In the genomic region with DNA sequence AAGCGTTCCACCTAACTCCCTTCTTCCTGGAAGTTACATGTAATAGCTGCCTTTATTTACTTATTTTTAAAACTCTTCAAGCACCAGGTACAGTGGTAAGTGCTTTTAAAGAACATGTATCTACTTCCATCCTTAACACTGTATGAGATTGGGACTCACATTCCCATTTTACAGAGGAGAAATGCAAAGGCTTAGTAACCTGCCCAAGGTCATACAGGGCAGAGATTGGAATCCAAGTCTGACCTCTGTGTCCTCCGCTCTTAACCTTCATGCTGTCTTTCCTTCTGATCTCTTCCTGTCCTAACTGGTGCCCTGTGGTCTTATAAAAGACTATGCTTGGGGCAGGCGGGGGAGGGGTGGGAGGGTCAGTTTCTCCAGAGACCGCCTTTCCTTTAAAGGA, we compare ENCODE assay signal across 8 cellular contexts. TPM values are rescaled to one million over a fixed set of nuclear protein-coding genes. Genes with fewer than 3 reads are reported as not detected.
A peak's percentile ranks its signal among the peaks of the same experiment; 100 is the strongest.
DNase-seq lines count a peak whose midpoint lies in the region; ATAC-seq and TF ChIP-seq lines count a peak whose summit lies in the region.

No MANE protein-coding gene starts in this region.

- H3K23ac ChIP-seq in mesenchymal stem cell (ENCODE audit: low read length in 2 of 2), result no peak overlapping the region

- H3K9me3 ChIP-seq in body of pancreas, result no peaks in the 10 kb centered on the region
- no peaks in the 10 kb centered on the region for H3K9me3 ChIP-seq in mesenchymal stem cell (ENCODE audit: control insufficient read depth, low read length)

- peaks cover 3% of the 10 kb centered on the region for H3K36me3 Mint-ChIP-seq in activated naive CD4-positive, alpha-beta T cell treated with anti-CD3 and anti-CD28 coated beads for 36 hours (ENCODE audit: low read depth)
- no peaks in the 10 kb centered on the region for H3K36me3 Mint-ChIP-seq in type B pancreatic cell

- no peak for ATAC-seq in body of pancreas
- no peak for ATAC-seq in HG03571 (IDR thresholded peaks at IDR 0.05; ENCODE audit: unreplicated experiment)

- peak overlapping the region; percentile 71 for H3K4me2 ChIP-seq in mesenchymal stem cell (ENCODE audit: low read length, poor library complexity, severe bottlenecking)

- H4K8ac ChIP-seq in mesenchymal stem cell (ENCODE audit: low read length), result no peak overlapping the region

- TF ChIP-seq POLR2A in body of pancreas (IDR thresholded peaks at IDR 0.05), result no peak

- H3K27ac ChIP-seq in body of pancreas (peak overlapping the region; percentile 43 to 95 (median 86)), mesenchymal stem cell (ENCODE audit: low read length, poor library complexity, severe bottlenecking) (no peak overlapping the region)

- H2AK5ac ChIP-seq in mesenchymal stem cell (ENCODE audit: low read length, severe bottlenecking), result no peak overlapping the region

- H3K4me3 ChIP-seq in body of pancreas, result peak overlapping the region in 1 of 2 donors; percentile 71
- H3K4me3 ChIP-seq in mesenchymal stem cell (ENCODE audit: insufficient read depth in 1 of 2, low read depth in 1 of 2, low read length in 2 of 2), result peak overlapping the region; percentile 29 to 82

- H3K4me1 ChIP-seq in body of pancreas, result peaks cover 50% of the 10 kb centered on the region
- H3K4me1 ChIP-seq in mesenchymal stem cell (ENCODE audit: control insufficient read depth, insufficient read depth, low read depth, low read length), result peaks cover 2% of the 10 kb centered on the region

- TF ChIP-seq CTCF in body of pancreas (IDR thresholded peaks at IDR 0.05) (no peak), type B pancreatic cell (conservative IDR thresholded peaks at IDR 0.05) (no peak)

- no peaks in the 10 kb centered on the region for H3K9me3 Mint-ChIP-seq in activated naive CD4-positive, alpha-beta T cell treated with anti-CD3 and anti-CD28 coated beads for 36 hours
- H3K9me3 Mint-ChIP-seq in type B pancreatic cell, result no peaks in the 10 kb centered on the region

- no peaks in the 10 kb centered on the region for H3K36me3 ChIP-seq in body of pancreas (replicated peaks in 1 of 2; ENCODE audit: insufficient read depth in 1 of 2, low read depth in 2 of 2)
- no peaks in the 10 kb centered on the region for H3K36me3 ChIP-seq in mesenchymal stem cell (ENCODE audit: control insufficient read depth in 1 of 2, insufficient read depth in 2 of 2, low read depth in 1 of 2, low read length in 2 of 2)

- H4K91ac ChIP-seq in mesenchymal stem cell (ENCODE audit: low read length), result no peak overlapping the region

- H2BK120ac ChIP-seq in mesenchymal stem cell (ENCODE audit: low read depth, low read length), result no peak overlapping the region

- H3K27ac Mint-ChIP-seq in activated naive CD4-positive, alpha-beta T cell treated with anti-CD3 and anti-CD28 coated beads for 36 hours, result no peak overlapping the region
- peak overlapping the region; percentile 47 for H3K27ac Mint-ChIP-seq in type B pancreatic cell

- no peak overlapping the region for H2BK15ac ChIP-seq in mesenchymal stem cell (ENCODE audit: low read depth, poor library complexity, severe bottlenecking)

- no peak overlapping the region for H3K14ac ChIP-seq in mesenchymal stem cell (ENCODE audit: low read length in 2 of 2)

- intact Hi-C loops in activated naive CD4-positive, alpha-beta T cell treated with anti-CD3 and anti-CD28 coated beads for 36 hours (cut with micrococcal nuclease), result loop anchor here (1.0 to 5.0 kb wide), 3 partner anchors 35 to 134 kb away; a partner anchor contains a TSS
- intact Hi-C loops in body of pancreas (cut with DNase I), result no loop called here

- H3K27me3 ChIP-seq in body of pancreas (no peaks in the 10 kb centered on the region), mesenchymal stem cell (ENCODE audit: control insufficient read depth in 1 of 2, insufficient read depth in 1 of 2, low read length in 2 of 2) (no peaks in the 10 kb centered on the region)

- no peak for DNase-seq in activated naive CD4-positive, alpha-beta T cell treated with anti-CD3 and anti-CD28 coated beads for 36 hours
- no peak for DNase-seq in activated naive CD4-positive, alpha-beta T cell treated with Interleukin-2 at 50 U/mL for 16 hours
- DNase-seq in body of pancreas, result no peak
- DNase-seq in mesenchymal stem cell, result no peak
- DNase-seq in type B pancreatic cell (ENCODE audit: extremely low spot score, unreplicated experiment), result no peak
- no peak for DNase-seq in HT-29 (ENCODE audit: low spot score)
- DNase-seq in ureter (ENCODE audit: low spot score), result no peak

- H3K4me3 Mint-ChIP-seq in activated naive CD4-positive, alpha-beta T cell treated with anti-CD3 and anti-CD28 coated beads for 36 hours, result peak overlapping the region; percentile 87
- peak overlapping the region; percentile 94 for H3K4me3 Mint-ChIP-seq in type B pancreatic cell

- peaks cover 35% of the 10 kb centered on the region for H3K4me1 Mint-ChIP-seq in activated naive CD4-positive, alpha-beta T cell treated with anti-CD3 and anti-CD28 coated beads for 36 hours (ENCODE audit: low read depth)
- peaks cover 33% of the 10 kb centered on the region for H3K4me1 Mint-ChIP-seq in type B pancreatic cell (ENCODE audit: unreplicated experiment)

- no peaks in the 10 kb centered on the region for H3K27me3 Mint-ChIP-seq in activated naive CD4-positive, alpha-beta T cell treated with anti-CD3 and anti-CD28 coated beads for 36 hours (ENCODE audit: low read depth)
- H3K27me3 Mint-ChIP-seq in type B pancreatic cell, result no peaks in the 10 kb centered on the region

- H2BK12ac ChIP-seq in mesenchymal stem cell (ENCODE audit: low read length in 2 of 2), result no peak overlapping the region

- WGBS in body of pancreas, 2 donors, result 39 to 40% methylated on average over 4 of the region's 4 CpGs
- 30% methylated on average over 2 of the region's 4 CpGs for WGBS in mesenchymal stem cell

- peak overlapping the region in 1 of 2 experiments; percentile 58 for H3K4ac ChIP-seq in mesenchymal stem cell (ENCODE audit: low read depth in 1 of 2, low read length in 2 of 2)

- CTCF ChIA-PET in activated naive CD4-positive, alpha-beta T cell treated with anti-CD3 and anti-CD28 coated beads for 36 hours (lab: Charles Lee), result no interaction called here

- H3K79me1 ChIP-seq in mesenchymal stem cell (replicated peaks; ENCODE audit: low read length, poor library complexity, severe bottlenecking), result peaks cover 2% of the 10 kb centered on the region

- H3K9ac ChIP-seq in mesenchymal stem cell (ENCODE audit: low read length), result peak overlapping the region; percentile 88

- no peak overlapping the region for H2AFZ ChIP-seq in mesenchymal stem cell (ENCODE audit: low read depth, low read length)

- H3K18ac ChIP-seq in mesenchymal stem cell (ENCODE audit: low read depth in 1 of 2, low read length in 2 of 2), result no peak overlapping the region

- no peak overlapping the region for H2BK5ac ChIP-seq in mesenchymal stem cell (ENCODE audit: low read depth, low read length, poor library complexity, severe bottlenecking)

RNA-seq across cellular contexts. Expression of a gene that starts 1.6 kb away (rescaled TPM):
- 10 to 100 TPM; 18.6 to 19.0 TPM for total RNA-seq in activated naive CD4-positive, alpha-beta T cell treated with anti-CD3 and anti-CD28 coated beads for 36 hours
- total RNA-seq in body of pancreas (10 to 100 TPM in 1 of 2 donors, 1 to 10 TPM in 1; 9.3 to 12.2 TPM), type B pancreatic cell (ENCODE audit: low replicate concordance) (47.9 and 49.7 TPM in 2 replicates), ureter (40.9 TPM)
- 31.5 TPM for polyA plus RNA-seq in mesenchymal stem cell (2013, experiment 1 of 2)
- polyA plus RNA-seq in mesenchymal stem cell (2013, experiment 2 of 2), result 32.4 TPM
- total RNA-seq in HT-29 (2014; rRNA removed; shearing (Covaris generic)), result 24.1 and 24.5 TPM in 2 replicates
